12 cellular contexts compared by ENCODE assay signal in the genomic region with DNA sequence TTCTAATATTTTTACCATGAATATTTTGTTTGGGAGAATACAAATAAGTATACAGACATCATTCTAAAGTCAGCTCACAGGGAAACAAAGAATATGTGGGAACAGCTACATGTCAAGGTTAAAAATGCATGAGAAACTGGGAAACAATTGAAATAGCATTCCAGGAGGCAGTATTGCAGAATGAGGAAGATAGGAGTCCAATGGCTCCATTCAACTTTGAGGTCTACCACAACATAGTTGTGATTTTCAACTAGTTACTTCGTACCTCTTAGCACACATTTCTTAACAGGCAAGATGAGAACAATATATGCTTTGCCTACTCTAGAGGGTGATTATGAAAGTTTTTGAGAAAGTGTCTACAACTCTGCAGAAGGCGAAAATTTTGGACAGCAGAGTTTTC. TPM values are rescaled to one million over a fixed set of nuclear protein-coding genes. Genes with fewer than 3 reads are reported as not detected.
DNase-seq lines count a peak whose midpoint lies in the region; ATAC-seq and TF ChIP-seq lines count a peak whose summit lies in the region.
"Had no signal": no experiment of that assay in that cellular context is flagged by ENCODE, and none has a peak within 500 bp of the region (broad histone marks: within the 10 kb centered on the region; RNA-seq: fewer than 3 reads in every experiment).

No MANE protein-coding gene starts in this region.

- H3K27ac ChIP-seq in left lung (no peak overlapping the region), testis (no peak overlapping the region)
- H3K27ac ChIP-seq: sigmoid colon, tibial nerve had no signal

- no peak for TF ChIP-seq CTCF in cardiac fibroblast (IDR thresholded peaks at IDR 0.05; ENCODE audit: low read depth, low read length)
- TF ChIP-seq CTCF in left lung (IDR thresholded peaks at IDR 0.05) = no peak
- no peak for TF ChIP-seq CTCF in nephron progenitor cell (IDR thresholded peaks at IDR 0.05)
- TF ChIP-seq CTCF in testis (IDR thresholded peaks at IDR 0.05) = no peak

- no peaks in the 10 kb centered on the region for H3K4me1 ChIP-seq in left lung
- no peaks in the 10 kb centered on the region for H3K4me1 ChIP-seq in testis
- H3K4me1 ChIP-seq: sigmoid colon had no signal

- H3K27me3 ChIP-seq in left lung (no peaks in the 10 kb centered on the region), testis (no peaks in the 10 kb centered on the region)
- H3K27me3 ChIP-seq: sigmoid colon, tibial nerve had no signal

- no peaks in the 10 kb centered on the region for H3K9me3 Mint-ChIP-seq in nephron progenitor cell

- H3K4me3 ChIP-seq in cardiac fibroblast (replicated peaks in 1 of 2; ENCODE audit: low read depth in 2 of 2, low read length in 2 of 2) (no peak overlapping the region), left lung (no peak overlapping the region), testis (no peak overlapping the region)
- H3K4me3 ChIP-seq: sigmoid colon, tibial nerve had no signal

- 86 to 88% methylated on average over 2 of the region's 2 CpGs for WGBS in testis, 2 donors

- H3K36me3 ChIP-seq in left lung (no peaks in the 10 kb centered on the region), testis (ENCODE audit: low read depth, missing control alignments) (no peaks in the 10 kb centered on the region)
- H3K36me3 ChIP-seq: sigmoid colon, tibial nerve had no signal

- TF ChIP-seq POLR2A in testis (IDR thresholded peaks at IDR 0.05) = no peak

- H3K27ac Mint-ChIP-seq in nephron progenitor cell = no peak overlapping the region

- ATAC-seq in left lung (peak; percentile 24), GM21576 (IDR thresholded peaks at IDR 0.05; ENCODE audit: unreplicated experiment) (no peak)

- DNase-seq in AG08396 (ENCODE audit: low spot score) = peak; percentile 60
- DNase-seq in M059J (ENCODE audit: low read depth) = peak; percentile 87
- DNase-seq in cardiac fibroblast (ENCODE audit: low read depth in 2 of 2) = peak; percentile 83 to 94
- DNase-seq in left lung = no peak
- no peak for DNase-seq in NCI-H1436 (lab: John Stamatoyannopoulos, UW)
- DNase-seq in nephron progenitor cell = no peak
- DNase-seq in testis = no peak
- DNase-seq: amniotic stem cell, C1 segment of cervical spinal cord, sigmoid colon had no signal

- H3K36me3 Mint-ChIP-seq in nephron progenitor cell (ENCODE audit: low read depth) = no peaks in the 10 kb centered on the region

- H3K4me3 Mint-ChIP-seq in nephron progenitor cell = no peak overlapping the region

- intact Hi-C loops in left lung (cut with DNase I) (no loop called here), testis (cut with DNase I; ENCODE audit: low total_unique reads) (no loop called here)

- H3K9me3 ChIP-seq in left lung (no peaks in the 10 kb centered on the region), testis (no peaks in the 10 kb centered on the region)
- H3K9me3 ChIP-seq: sigmoid colon, tibial nerve had no signal

- H3K4me1 Mint-ChIP-seq in nephron progenitor cell = peaks cover 10% of the 10 kb centered on the region

- peaks cover 2% of the 10 kb centered on the region for H3K27me3 Mint-ChIP-seq in nephron progenitor cell (ENCODE audit: low read depth, poor library complexity)

RNA-seq across cellular contexts. Expression of a gene that starts 35.2 kb away (rescaled TPM):
- total RNA-seq in M059J (2014; rRNA removed; shearing (Covaris generic)) = 88.2 and 149 TPM in 2 replicates
- 100 to 1,000 TPM; 232 to 264 TPM for total RNA-seq in left lung
- total RNA-seq in testis = 100 to 1,000 TPM; 241 to 260 TPM
- polyA plus RNA-seq in testis (ENCODE audit: insufficient read depth, low read depth, low replicate concordance) = 195 TPM

Comparison
In these comparisons a context has a peak if more than half of its experiments do, and no peak if none do; other contexts are left out.
1. DNase-seq: peak in AG08396 (single experiment), M059J (single experiment) and cardiac fibroblast (2 of 2); none in left lung (0 of 2), NCI-H1436 (single experiment), nephron progenitor cell (single experiment) and testis (single experiment).